Comparison of ENCODE assay signal across 9 cellular contexts in genomic region chr9:127449332-127449966, GRCh38. TPM values are rescaled to one million over a fixed set of nuclear protein-coding genes. Genes with fewer than 3 reads are reported as not detected.
A peak's percentile ranks its signal among the peaks of the same experiment; 100 is the strongest.
DNase-seq lines count a peak whose midpoint lies in the region; ATAC-seq and TF ChIP-seq lines count a peak whose summit lies in the region.
"Had no signal": no experiment of that assay in that cellular context is flagged by ENCODE, and none has a peak within 500 bp of the region (broad histone marks: within the 10 kb centered on the region; RNA-seq: fewer than 3 reads in every experiment).

No MANE protein-coding gene starts in this region.

- peaks cover 27% of the 10 kb centered on the region for H3K4me1 Mint-ChIP-seq in endothelial cell (ENCODE audit: unreplicated experiment)

- in situ Hi-C loops in GM13977 (cut with MboI; ENCODE audit: low pct_unique_long_range_greater_than_20kb, low sequenced_read_pairs, unreplicated experiment), result no loop called here

- TF ChIP-seq POLR2A in Peyer's patch (IDR thresholded peaks at IDR 0.05), result no peak

- peaks cover 35% of the 10 kb centered on the region for H3K36me3 Mint-ChIP-seq in endothelial cell (ENCODE audit: low read depth, unreplicated experiment)

- DNase-seq in GM06990 (ENCODE audit: extremely low read depth, insufficient read length), result no peak
- peak in 1 of 3 donors; percentile 42 for DNase-seq in Peyer's patch
- no peak for DNase-seq in endothelial cell (ENCODE audit: low spot score)
- no peak for DNase-seq in GM13977 (ENCODE audit: low spot score)
- no peak for DNase-seq in activated CD4-positive, alpha-beta T cell treated with anti-CD3 and anti-CD28 coated beads, Interleukin-2, amount 50 U/mL, for 48 hours
- no peak for DNase-seq in NAMALWA (ENCODE audit: low spot score)
- DNase-seq: NCI-H1417 treated with DMSO at 0.1 percent for 48 hours had no signal

- no peaks in the 10 kb centered on the region for H3K79me2 ChIP-seq in parathyroid adenoma

- ATAC-seq in GM21576 (IDR thresholded peaks at IDR 0.05; ENCODE audit: unreplicated experiment), result no peak

- H2AFZ ChIP-seq in parathyroid adenoma, result no peak overlapping the region

- H3K9me3 Mint-ChIP-seq in endothelial cell (ENCODE audit: unreplicated experiment), result no peaks in the 10 kb centered on the region

- H3K4me1 ChIP-seq in Peyer's patch, result peaks cover 0 to 34% (median 11%) of the 10 kb centered on the region in 4 donors
- H3K4me1 ChIP-seq in parathyroid adenoma, result no peaks in the 10 kb centered on the region

- peak overlapping the region; percentile 97 for H3K4me3 Mint-ChIP-seq in endothelial cell (ENCODE audit: unreplicated experiment)

- TF ChIP-seq CTCF in GM06990 (IDR thresholded peaks at IDR 0.05; ENCODE audit: insufficient read depth, low read length, poor library complexity, severe bottlenecking) (no peak), Peyer's patch (IDR thresholded peaks at IDR 0.05) (no peak), endothelial cell (IDR thresholded peaks at IDR 0.05; ENCODE audit: unreplicated experiment) (no peak), parathyroid adenoma (IDR thresholded peaks at IDR 0.05) (no peak), GM13977 (IDR thresholded peaks at IDR 0.05; ENCODE audit: extremely low read depth, insufficient read depth, missing control alignments) (no peak)

- peaks cover 7% of the 10 kb centered on the region for H3K27me3 Mint-ChIP-seq in endothelial cell (ENCODE audit: unreplicated experiment)

- H3K27me3 ChIP-seq in GM06990 (replicated peaks; ENCODE audit: control insufficient read depth, insufficient read depth, low read length), result no peaks in the 10 kb centered on the region
- H3K27me3 ChIP-seq in Peyer's patch, result no peaks in the 10 kb centered on the region
- H3K27me3 ChIP-seq in parathyroid adenoma (ENCODE audit: control insufficient read depth, insufficient read depth, low read length), result no peaks in the 10 kb centered on the region

- H3K36me3 ChIP-seq in GM06990 (ENCODE audit: control insufficient read depth, insufficient read depth, low read length) (peaks cover 38% of the 10 kb centered on the region), Peyer's patch (peaks cover 0 to 55% (median 0%) of the 10 kb centered on the region in 3 donors), parathyroid adenoma (ENCODE audit: control insufficient read depth, insufficient read depth, low read length) (peaks cover 3% of the 10 kb centered on the region)

- H3K27ac Mint-ChIP-seq in endothelial cell (ENCODE audit: unreplicated experiment), result peak overlapping the region; percentile 93

- no peak overlapping the region for H3K9ac ChIP-seq in parathyroid adenoma

- H3K9me3 ChIP-seq in Peyer's patch, result no peaks in the 10 kb centered on the region
- no peaks in the 10 kb centered on the region for H3K9me3 ChIP-seq in parathyroid adenoma (ENCODE audit: control insufficient read depth, low read length)

- peak overlapping the region; percentile 95 for H3K4me3 ChIP-seq in GM06990 (replicated peaks; ENCODE audit: low read depth, low read length)
- H3K4me3 ChIP-seq in Peyer's patch, result peak overlapping the region; percentile 65 to 96 (median 81)
- no peak overlapping the region for H3K4me3 ChIP-seq in parathyroid adenoma (ENCODE audit: low read depth, low read length)

- H3K27ac ChIP-seq in Peyer's patch (peak overlapping the region; percentile 88 to 96 (median 92)), parathyroid adenoma (peak overlapping the region; percentile 77)

- peak overlapping the region; percentile 82 for H3K4me2 ChIP-seq in parathyroid adenoma (ENCODE audit: low read length)

RNA-seq across cellular contexts. Expression of gene RPL12, which starts 1.8 kb away (rescaled TPM):
- total RNA-seq in Peyer's patch (1,000 to 10,000 TPM in 2 of 4 donors, 100 to 1,000 TPM in 2; 621 to 1,579 (median 999) TPM), endothelial cell (ENCODE audit: unreplicated experiment) (1,208 TPM)

RNA-seq across cellular contexts. Expression of gene LRSAM1, which starts 1.9 kb away (rescaled TPM):
- total RNA-seq in Peyer's patch (10 to 100 TPM; 19.3 to 59.4 (median 35.3) TPM), endothelial cell (ENCODE audit: unreplicated experiment) (22.6 TPM)

RNA-seq across cellular contexts. Expression of gene ZNF79, which starts 25.3 kb away (rescaled TPM):
- 10 to 100 TPM; 12.7 to 47.9 (median 14.4) TPM for total RNA-seq in Peyer's patch
- 12.6 TPM for total RNA-seq in endothelial cell (ENCODE audit: unreplicated experiment)

RNA-seq across cellular contexts. Expression of gene SLC2A8, which starts 52.5 kb away (rescaled TPM):
- total RNA-seq in Peyer's patch (10 to 100 TPM in 3 of 4 donors, 1 to 10 TPM in 1; 7.4 to 58.1 (median 42.9) TPM), endothelial cell (ENCODE audit: unreplicated experiment) (21.5 TPM)
